ENCODE assay signal across 15 cellular contexts in genomic region chr14:74771409-74771808, GRCh38. TPM values are rescaled to one million over a fixed set of nuclear protein-coding genes. Genes with fewer than 3 reads are reported as not detected.
DNase-seq lines count a peak whose midpoint lies in the region; FAIRE-seq and TF ChIP-seq lines count a peak whose summit lies in the region.
"Had no signal": no experiment of that assay in that cellular context is flagged by ENCODE, and none has a peak within 500 bp of the region (broad histone marks: within the 10 kb centered on the region; RNA-seq: fewer than 3 reads in every experiment).

No MANE protein-coding gene starts in this region.

- no peaks in the 10 kb centered on the region for H3K27me3 ChIP-seq in cardiac muscle cell
- no peaks in the 10 kb centered on the region for H3K27me3 ChIP-seq in right atrium auricular region
- no peaks in the 10 kb centered on the region for H3K27me3 ChIP-seq in small intestine (ENCODE audit: control insufficient read depth in 2 of 2, insufficient read depth in 2 of 2, low read length in 2 of 2)

- DNase-seq in cardiac muscle cell (ENCODE audit: low read depth in 1 of 2, low spot score in 1 of 2), result peak in 1 of 2 donors; percentile 20
- no peak for DNase-seq in right atrium auricular region (ENCODE audit: low spot score)
- DNase-seq in HTR-8/SVneo (ENCODE audit: insufficient read length, low spot score), result no peak
- DNase-seq in chondrocyte (ENCODE audit: low spot score), result no peak
- peak; percentile 29 for DNase-seq in small intestine
- no peak for DNase-seq in AG08396 (ENCODE audit: low spot score)
- DNase-seq in activated CD4-positive, alpha-beta T cell treated with anti-CD3 and anti-CD28 coated beads, Interleukin-2, amount 10 ng/mL, durations not matched to agents 24 days and 14 days, result no peak
- DNase-seq: CD4-positive, alpha-beta T cell; HFFc6; NCI-H1417; NCI-H187 treated with DMSO at 0.1 percent for 48 hours; NCI-H446; NK-92 treated with Interleukin-12 subunit alpha and Interleukin-12 subunit beta, amount 100 ng/mL, for 24 hours; SHP77 had no signal

- peaks cover 2% of the 10 kb centered on the region for H3K36me3 Mint-ChIP-seq in chondrocyte (ENCODE audit: low read depth)
- H3K36me3 Mint-ChIP-seq in activated CD4-positive, alpha-beta T cell treated with anti-CD3 and anti-CD28 coated beads, Interleukin-2, amount 10 ng/mL, durations not matched to agents 24 days and 14 days (ENCODE audit: low read depth), result peaks cover 35% of the 10 kb centered on the region

- intact Hi-C loops in activated CD4-positive, alpha-beta T cell treated with anti-CD3 and anti-CD28 coated beads, Interleukin-2, amount 10 ng/mL, durations not matched to agents 24 days and 14 days (cut with micrococcal nuclease), result no loop called here

- H3K4me1 ChIP-seq in cardiac muscle cell (ENCODE audit: low read depth) (peaks cover 15% of the 10 kb centered on the region), right atrium auricular region (peaks cover 0 to 19% of the 10 kb centered on the region in 2 donors), small intestine (ENCODE audit: control insufficient read depth in 2 of 2, insufficient read depth in 1 of 2, low read depth in 1 of 2, low read length in 1 of 2) (peaks cover 0 to 5% of the 10 kb centered on the region in 2 donors)

- no peaks in the 10 kb centered on the region for H3K9me3 Mint-ChIP-seq in chondrocyte (ENCODE audit: low read depth)
- H3K9me3 Mint-ChIP-seq in activated CD4-positive, alpha-beta T cell treated with anti-CD3 and anti-CD28 coated beads, Interleukin-2, amount 10 ng/mL, durations not matched to agents 24 days and 14 days, result no peaks in the 10 kb centered on the region
- H3K9me3 Mint-ChIP-seq: CD4-positive, alpha-beta T cell; HFFc6 had no signal

- no peaks in the 10 kb centered on the region for H3K27me3 Mint-ChIP-seq in chondrocyte (ENCODE audit: low read depth)
- no peaks in the 10 kb centered on the region for H3K27me3 Mint-ChIP-seq in activated CD4-positive, alpha-beta T cell treated with anti-CD3 and anti-CD28 coated beads, Interleukin-2, amount 10 ng/mL, durations not matched to agents 24 days and 14 days
- H3K27me3 Mint-ChIP-seq: CD4-positive, alpha-beta T cell had no signal

- H3K36me3 ChIP-seq in cardiac muscle cell (peaks cover 2% of the 10 kb centered on the region), right atrium auricular region (no peaks in the 10 kb centered on the region), small intestine (ENCODE audit: control insufficient read depth in 2 of 2, insufficient read depth in 2 of 2, low read length in 2 of 2) (peaks cover 0 to 2% of the 10 kb centered on the region in 2 donors)

- peak; percentile 90 for FAIRE-seq in HTR-8/SVneo (lab: Jason Lieb, UNC)
- no peak for FAIRE-seq in small intestine (lab: Jason Lieb, UNC)
- FAIRE-seq: H1 had no signal

- peak overlapping the region; percentile 52 for H3K27ac ChIP-seq in cardiac muscle cell
- no peak overlapping the region for H3K27ac ChIP-seq in right atrium auricular region
- no peak overlapping the region for H3K27ac ChIP-seq in small intestine (ENCODE audit: low read depth in 1 of 2, low read length in 1 of 2)

- peak overlapping the region; percentile 7 for H3K27ac Mint-ChIP-seq in chondrocyte (ENCODE audit: unreplicated experiment)
- no peak overlapping the region for H3K27ac Mint-ChIP-seq in activated CD4-positive, alpha-beta T cell treated with anti-CD3 and anti-CD28 coated beads, Interleukin-2, amount 10 ng/mL, durations not matched to agents 24 days and 14 days
- H3K27ac Mint-ChIP-seq: HFFc6 had no signal

- H3K4me3 Mint-ChIP-seq in chondrocyte (ENCODE audit: unreplicated experiment), result no peak overlapping the region
- H3K4me3 Mint-ChIP-seq in activated CD4-positive, alpha-beta T cell treated with anti-CD3 and anti-CD28 coated beads, Interleukin-2, amount 10 ng/mL, durations not matched to agents 24 days and 14 days, result no peak overlapping the region
- H3K4me3 Mint-ChIP-seq: CD4-positive, alpha-beta T cell; HFFc6 had no signal

- H3K4me3 ChIP-seq in cardiac muscle cell, result no peak overlapping the region
- no peak overlapping the region for H3K4me3 ChIP-seq in right atrium auricular region
- H3K4me3 ChIP-seq in small intestine (ENCODE audit: low read depth in 1 of 2, low read length in 2 of 2), result no peak overlapping the region

- TF ChIP-seq CTCF in cardiac muscle cell (IDR thresholded peaks at IDR 0.05; ENCODE audit: low read depth, low read length), result no peak
- TF ChIP-seq CTCF in right atrium auricular region (IDR thresholded peaks at IDR 0.05), result no peak
- no peak for TF ChIP-seq CTCF in chondrocyte (IDR thresholded peaks at IDR 0.05)

- H3K9me3 ChIP-seq in cardiac muscle cell (ENCODE audit: low read depth) (no peaks in the 10 kb centered on the region), right atrium auricular region (no peaks in the 10 kb centered on the region), small intestine (ENCODE audit: control insufficient read depth, low read depth) (no peaks in the 10 kb centered on the region)

- H3K4me1 Mint-ChIP-seq in chondrocyte (ENCODE audit: low read depth), result peaks cover 27% of the 10 kb centered on the region
- peaks cover 33% of the 10 kb centered on the region for H3K4me1 Mint-ChIP-seq in activated CD4-positive, alpha-beta T cell treated with anti-CD3 and anti-CD28 coated beads, Interleukin-2, amount 10 ng/mL, durations not matched to agents 24 days and 14 days

- WGBS in small intestine, 3 donors, result 36 to 59% (median 46%) methylated on average over 5 of the region's 5 CpGs

RNA-seq across cellular contexts. Expression of gene YLPM1, which starts 8.3 kb away (rescaled TPM):
- total RNA-seq in cardiac muscle cell (24.5 and 50.2 TPM in 2 replicates), right atrium auricular region (10 to 100 TPM; 23.6 to 25.3 TPM), chondrocyte (51.3 to 85.0 TPM (median 51.8 TPM) in 3 replicates)
- polyA plus RNA-seq in cardiac muscle cell (31.6 and 39.6 TPM in 2 replicates), small intestine (10 to 100 TPM in 2 of 3 donors, 1 to 10 TPM in 1; 5.1 to 16.1 (median 10.1) TPM)
- total RNA-seq in activated CD4-positive, alpha-beta T cell treated with anti-CD3 and anti-CD28 coated beads, Interleukin-2, amount 10 ng/mL, durations not matched to agents 24 days and 14 days, result 63.7 and 66.7 TPM in 2 replicates

RNA-seq across cellular contexts. Expression of gene FCF1, which starts 58.5 kb away (rescaled TPM):
- total RNA-seq in cardiac muscle cell, result 21.9 and 23.9 TPM in 2 replicates
- 15.9 and 18.1 TPM in 2 replicates for polyA plus RNA-seq in cardiac muscle cell
- total RNA-seq in right atrium auricular region, result 10 to 100 TPM; 12.6 to 20.0 TPM
- total RNA-seq in chondrocyte, result 51.7 to 67.7 TPM (median 52.9 TPM) in 3 replicates
- 10 to 100 TPM; 11.9 to 34.9 (median 12.7) TPM for polyA plus RNA-seq in small intestine
- total RNA-seq in activated CD4-positive, alpha-beta T cell treated with anti-CD3 and anti-CD28 coated beads, Interleukin-2, amount 10 ng/mL, durations not matched to agents 24 days and 14 days, result 64.5 and 68.6 TPM in 2 replicates

RNA-seq across cellular contexts. Expression of gene AREL1, which starts 58.5 kb away (rescaled TPM):
- total RNA-seq in cardiac muscle cell (14.9 and 28.9 TPM in 2 replicates), right atrium auricular region (10 to 100 TPM; 15.6 to 16.3 TPM), chondrocyte (34.7 to 50.2 TPM (median 35.9 TPM) in 3 replicates)
- polyA plus RNA-seq in cardiac muscle cell (12.9 and 19.2 TPM in 2 replicates), small intestine (10 to 100 TPM in 2 of 3 donors, 1 to 10 TPM in 1; 8.4 to 16.7 (median 16.1) TPM)
- 43.5 and 45.5 TPM in 2 replicates for total RNA-seq in activated CD4-positive, alpha-beta T cell treated with anti-CD3 and anti-CD28 coated beads, Interleukin-2, amount 10 ng/mL, durations not matched to agents 24 days and 14 days
